1 cellular context compared by ENCODE assay signal in genomic region chr11:65491614-65492386, GRCh38.
TF ChIP-seq lines count a peak whose summit lies in the region.

No MANE protein-coding gene starts in this region.

TF ChIP-seq in HEK293, 187 proteins besides CTCF, POLR2A, EP300 and RAD21 (continued from another document and continues in another):
- TF ChIP-seq HIC1 (tag by site-specific recombination; IDR thresholded peaks at IDR 0.05): peak; percentile 95
- TF ChIP-seq ZNF600 (tag by site-specific recombination; IDR thresholded peaks at IDR 0.05): peak; percentile 88
- no peak for TF ChIP-seq PRDM6 (tag by site-specific recombination; IDR thresholded peaks at IDR 0.05)
- peak; percentile 64; the same call in 1 of the 2 replicates for TF ChIP-seq ZBTB20 (tag by site-specific recombination; IDR thresholded peaks at IDR 0.05)
- no peak for TF ChIP-seq ZNF341 (tag by site-specific recombination; IDR thresholded peaks at IDR 0.05; ENCODE audit: low read depth)
- TF ChIP-seq ZNF2 (tag by site-specific recombination; IDR thresholded peaks at IDR 0.05): 0 out of 2 replicates have a peak, but pooled peaks have one; percentile 33
- peak; percentile 63; the same call in 1 of the 2 replicates for TF ChIP-seq ZNF629 (tag by site-specific recombination; IDR thresholded peaks at IDR 0.05)
- peak; percentile 22; the same call in 1 of the 2 replicates for TF ChIP-seq ZNF580 (tag by site-specific recombination; IDR thresholded peaks at IDR 0.05)
- no peak for TF ChIP-seq TCF7L2 (IDR thresholded peaks at IDR 0.05; ENCODE audit: borderline replicate concordance, low read depth, low read length)
- peak; percentile 76 for TF ChIP-seq GLIS2 (tag by site-specific recombination; IDR thresholded peaks at IDR 0.05)
- TF ChIP-seq ZIC2 (tag by site-specific recombination; IDR thresholded peaks at IDR 0.05): peak; percentile 99
- TF ChIP-seq ZFP69B (tag by site-specific recombination; IDR thresholded peaks at IDR 0.05): peak; percentile 79
- peak; percentile 84 for TF ChIP-seq ZNF692 (tag by site-specific recombination; IDR thresholded peaks at IDR 0.05)
- 0 out of 2 replicates have a peak, but pooled peaks have one; percentile 31 for TF ChIP-seq BCL11B (tag by site-specific recombination; IDR thresholded peaks at IDR 0.05; ENCODE audit: low read depth)
- peak; percentile 64 for TF ChIP-seq ZNF335 (tag by site-specific recombination; conservative IDR thresholded peaks at IDR 0.05)
- TF ChIP-seq IKZF3 (tag by site-specific recombination; IDR thresholded peaks at IDR 0.05): peak; percentile 89
- peak; percentile 61 for TF ChIP-seq ZNF18 (tag by site-specific recombination; IDR thresholded peaks at IDR 0.05)
- no peak for TF ChIP-seq ZNF777 (tag by site-specific recombination; IDR thresholded peaks at IDR 0.05; ENCODE audit: borderline replicate concordance)
- no peak for TF ChIP-seq ZNF624 (tag by site-specific recombination; IDR thresholded peaks at IDR 0.05)
- TF ChIP-seq ZNF311 (tag by site-specific recombination; IDR thresholded peaks at IDR 0.05; ENCODE audit: borderline replicate concordance): no peak
- no peak for TF ChIP-seq ZNF623 (tag by site-specific recombination; IDR thresholded peaks at IDR 0.05)
- no peak for TF ChIP-seq ZBTB49 (tag by site-specific recombination; IDR thresholded peaks at IDR 0.05; ENCODE audit: low read depth)
- TF ChIP-seq ZBTB6 (tag by site-specific recombination; IDR thresholded peaks at IDR 0.05): no peak
- no peak for TF ChIP-seq ZNF548 (tag by site-specific recombination; IDR thresholded peaks at IDR 0.05)
- TF ChIP-seq ZNF555 (tag by site-specific recombination; conservative IDR thresholded peaks at IDR 0.05): no peak
- TF ChIP-seq WT1 (tag by site-specific recombination; IDR thresholded peaks at IDR 0.05): peak; percentile 59; the same call in 1 of the 2 replicates
- no peak for TF ChIP-seq ZNF148 (tag by site-specific recombination; IDR thresholded peaks at IDR 0.05; ENCODE audit: borderline replicate concordance)
- TF ChIP-seq ZNF146 (tag by site-specific recombination; IDR thresholded peaks at IDR 0.05): no peak
- TF ChIP-seq ZBTB7A (tag by site-specific recombination; IDR thresholded peaks at IDR 0.05; ENCODE audit: low read depth): no peak
- no peak for TF ChIP-seq ZNF530 (tag by site-specific recombination; IDR thresholded peaks at IDR 0.05; ENCODE audit: low read depth)
- no peak for TF ChIP-seq ZNF23 (tag by site-specific recombination; IDR thresholded peaks at IDR 0.05; ENCODE audit: borderline replicate concordance)
- TF ChIP-seq REPIN1 (tag by site-specific recombination; IDR thresholded peaks at IDR 0.05; ENCODE audit: low read depth): no peak
- TF ChIP-seq ZNF223 (tag by site-specific recombination; IDR thresholded peaks at IDR 0.05): no peak
- peak; percentile 73 for TF ChIP-seq ZNF398 (tag by site-specific recombination; IDR thresholded peaks at IDR 0.05)
- TF ChIP-seq ZXDB (tag by site-specific recombination; IDR thresholded peaks at IDR 0.05): peak; percentile 39
- peak; percentile 29; the same call in 1 of the 2 replicates for TF ChIP-seq ZBTB21 (tag by site-specific recombination; IDR thresholded peaks at IDR 0.05)
- 0 out of 2 replicates have a peak, but pooled peaks have one; percentile 18 for TF ChIP-seq ZBTB44 (tag by site-specific recombination; IDR thresholded peaks at IDR 0.05)
- TF ChIP-seq ZBTB8A (tag by site-specific recombination; IDR thresholded peaks at IDR 0.05): peak; percentile 95
- TF ChIP-seq RBAK (tag by site-specific recombination; IDR thresholded peaks at IDR 0.05): no peak
- TF ChIP-seq EGR2 (tag by site-specific recombination; IDR thresholded peaks at IDR 0.05; ENCODE audit: low read depth): no peak
- TF ChIP-seq ZSCAN16 (tag by site-specific recombination; IDR thresholded peaks at IDR 0.05): no peak
- TF ChIP-seq ZFP37 (tag by site-specific recombination; IDR thresholded peaks at IDR 0.05): no peak; the same call in 1 of the 2 replicates
- TF ChIP-seq KLF10 (tag by site-specific recombination; IDR thresholded peaks at IDR 0.05): no peak
- peak; percentile 18 for TF ChIP-seq ZBTB26 (tag by site-specific recombination; optimal IDR thresholded peaks at IDR 0.05)
